ENCODE assay signal across 10 cellular contexts in genomic region chr1:240399381-240399780, GRCh38.
DNase-seq lines count a peak whose midpoint lies in the region; ATAC-seq and TF ChIP-seq lines count a peak whose summit lies in the region.
"Had no signal": no experiment of that assay in that cellular context is flagged by ENCODE, and none has a peak within 500 bp of the region (broad histone marks: within the 10 kb centered on the region; RNA-seq: fewer than 3 reads in every experiment).

No MANE protein-coding gene starts in this region.

- H3K36me3 ChIP-seq in uterus = no peaks in the 10 kb centered on the region

- H3K4me1 ChIP-seq in uterus = no peaks in the 10 kb centered on the region

- TF ChIP-seq POLR2A in uterus (IDR thresholded peaks at IDR 0.05) = no peak

- H3K27ac ChIP-seq in angular gyrus (ENCODE audit: low read depth, low read length) = peak overlapping the region; percentile 64
- H3K27ac ChIP-seq in uterus = no peak overlapping the region

- H3K9me3 ChIP-seq in uterus = no peaks in the 10 kb centered on the region

- no peaks in the 10 kb centered on the region for H3K27me3 ChIP-seq in uterus

- no peak for TF ChIP-seq CTCF in uterus (IDR thresholded peaks at IDR 0.05)

- intact Hi-C loops in left cardiac atrium (cut with DNase I) (no loop called here), left ventricle myocardium superior (cut with micrococcal nuclease) (no loop called here), uterus (cut with DNase I; ENCODE audit: low total_unique reads) (no loop called here)

- no peak overlapping the region for H3K4me3 ChIP-seq in uterus

- DNase-seq in left cardiac atrium (no peak), left ventricle myocardium superior (no peak), iris pigment epithelial cell (ENCODE audit: low read depth) (peak; percentile 97), uterus (peak; percentile 28 to 54), NCI-H1436 (lab: John Stamatoyannopoulos, UW) (no peak), NCI-H2107 (lab: John Stamatoyannopoulos, UW) (no peak), NCI-H1092 (lab: John Stamatoyannopoulos, UW) (no peak)
- DNase-seq: AML-193, NCI-H2029 treated with DMSO at 0.1 percent for 48 hours had no signal

- peak; percentile 57 to 98 for ATAC-seq in left cardiac atrium
- ATAC-seq in left ventricle myocardium superior = no peak

Comparison
In these comparisons a context has a peak if more than half of its experiments do, and no peak if none do; other contexts are left out.
1. DNase-seq: peak in iris pigment epithelial cell (single experiment) and uterus (2 of 2); none in left cardiac atrium (single experiment), left ventricle myocardium superior (single experiment), NCI-H1436 (single experiment), NCI-H2107 (single experiment) and NCI-H1092 (single experiment).